ENCODE assay signal across 20 cellular contexts in the genomic region with DNA sequence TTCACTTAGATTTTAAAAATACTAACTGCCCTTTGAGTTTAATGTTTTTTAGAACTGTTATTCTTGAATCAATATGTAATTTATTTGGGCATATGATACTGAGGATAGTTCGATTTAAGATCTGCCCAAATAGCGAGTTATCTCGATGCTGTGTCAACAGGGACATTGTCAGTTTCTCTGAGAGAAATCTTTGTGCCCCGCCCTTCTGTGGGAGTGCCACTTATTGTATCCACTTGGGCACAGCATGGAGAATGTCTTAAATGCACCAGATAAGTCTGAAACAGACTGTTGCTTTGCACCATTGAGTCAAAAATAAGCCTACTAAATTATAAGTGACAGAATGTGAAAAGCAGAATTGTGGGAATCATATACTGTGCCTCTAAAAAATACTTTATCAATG.
"Had no signal": no experiment of that assay in that cellular context is flagged by ENCODE, and none has a peak within 500 bp of the region (broad histone marks: within the 10 kb centered on the region; RNA-seq: fewer than 3 reads in every experiment).

No MANE protein-coding gene starts in this region.

- H2AFZ ChIP-seq: PC-9 had no signal

- H3K27me3 ChIP-seq: MG63 had no signal

- H3K9me3 ChIP-seq: MG63 had no signal

- H3K4me3 ChIP-seq: MG63, PC-9 had no signal

- ATAC-seq: activated CD4-positive, CD25-positive, alpha-beta regulatory T cell treated with anti-CD3 and anti-CD28 coated beads, Interleukin-2, amount 50 U/mL, for 24 hours; activated CD8-positive, alpha-beta T cell treated with anti-CD3 and anti-CD28 coated beads for 36 hours had no signal

- H3K27ac ChIP-seq: PC-9 had no signal

- DNase-seq: activated CD4-positive, alpha-beta T cell treated with anti-CD3 and anti-CD28 coated beads for 4 hours; activated CD8-positive, alpha-beta memory T cell treated with anti-CD3 and anti-CD28 coated beads, Interleukin-2, amount 50 U/mL, for 4 hours; activated CD8-positive, alpha-beta T cell treated with anti-CD3 and anti-CD28 coated beads for 36 hours; activated effector memory CD4-positive, alpha-beta T cell treated with Interleukin-2 at 50 U/mL for 16 hours; activated naive CD4-positive, alpha-beta T cell; amygdala; MG63; MV-4-11; NCI-H1092 treated with DMSO at 0.1 percent for 48 hours; NCI-H1417 treated with DMSO at 0.1 percent for 48 hours; NCI-H1694; NCI-H2029; NCI-H2107; NCI-H446 treated with DMSO at 0.1 percent for 48 hours; NCI-H524 treated with DMSO at 0.1 percent for 48 hours; PC-9; SIG-M5; T-helper 2 cell; T1000 had no signal

- H3K4me2 ChIP-seq: PC-9 had no signal
